In the genomic region with DNA sequence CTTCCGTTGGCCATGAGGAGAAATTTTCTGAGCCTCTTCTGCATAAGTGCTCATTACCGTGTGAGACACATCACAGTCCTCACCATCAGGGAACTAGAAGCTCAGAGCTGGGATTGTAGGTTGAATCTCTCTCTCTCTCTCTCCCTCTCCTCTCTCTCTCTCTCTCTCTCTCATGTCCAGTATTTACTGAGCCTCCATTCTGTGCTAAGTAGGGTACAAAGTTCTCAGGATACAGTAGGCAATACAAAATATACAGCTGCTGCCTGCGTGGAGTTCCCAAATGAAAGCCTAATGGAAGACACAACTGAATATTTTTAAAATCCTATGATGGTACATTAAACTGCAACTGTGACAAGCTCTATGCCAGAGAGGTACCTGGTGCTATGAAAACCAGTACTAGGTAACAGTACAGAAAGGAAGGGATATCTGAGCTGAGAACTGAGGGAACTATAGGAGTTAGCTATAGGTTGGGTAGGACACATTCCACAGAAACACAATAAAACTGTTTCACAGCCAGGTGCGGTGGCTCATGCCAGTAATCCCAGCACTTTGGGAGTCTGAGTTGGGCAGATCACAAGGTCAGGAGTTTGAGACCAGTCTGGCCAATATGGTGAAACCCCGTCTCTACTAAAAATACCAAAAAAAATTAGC, we compare ENCODE assay signal across 1 cellular context.
TF ChIP-seq lines count a peak whose summit lies in the region.

No MANE protein-coding gene starts in this region.

TF ChIP-seq in HepG2, 621 proteins besides CTCF, POLR2A, EP300 and RAD21 (continued from another document and continues in another):
- no peak for TF ChIP-seq THAP8 (CRISPR knock-in tag; IDR thresholded peaks at IDR 0.05; ENCODE audit: borderline replicate concordance)
- no peak for TF ChIP-seq MAFK (conservative IDR thresholded peaks at IDR 0.05 in 1 of 2, IDR thresholded peaks at IDR 0.05 in 1 of 2; ENCODE audit: low read length in 2 of 2)
- no peak for TF ChIP-seq IRX3 (CRISPR knock-in tag; IDR thresholded peaks at IDR 0.05; ENCODE audit: borderline replicate concordance, low read depth)
- no peak for TF ChIP-seq ZNF782 (CRISPR knock-in tag; IDR thresholded peaks at IDR 0.05; ENCODE audit: borderline replicate concordance)
- TF ChIP-seq, protein P1, sequence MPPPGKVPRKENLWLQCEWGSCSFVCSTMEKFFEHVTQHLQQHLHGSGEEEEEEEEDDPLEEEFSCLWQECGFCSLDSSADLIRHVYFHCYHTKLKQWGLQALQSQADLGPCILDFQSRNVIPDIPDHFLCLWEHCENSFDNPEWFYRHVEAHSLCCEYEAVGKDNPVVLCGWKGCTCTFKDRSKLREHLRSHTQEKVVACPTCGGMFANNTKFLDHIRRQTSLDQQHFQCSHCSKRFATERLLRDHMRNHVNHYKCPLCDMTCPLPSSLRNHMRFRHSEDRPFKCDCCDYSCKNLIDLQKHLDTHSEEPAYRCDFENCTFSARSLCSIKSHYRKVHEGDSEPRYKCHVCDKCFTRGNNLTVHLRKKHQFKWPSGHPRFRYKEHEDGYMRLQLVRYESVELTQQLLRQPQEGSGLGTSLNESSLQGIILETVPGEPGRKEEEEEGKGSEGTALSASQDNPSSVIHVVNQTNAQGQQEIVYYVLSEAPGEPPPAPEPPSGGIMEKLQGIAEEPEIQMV (CRISPR knock-in tag; IDR thresholded peaks at IDR 0.05; ENCODE audit: low read depth): no peak
- no peak for TF ChIP-seq PCBP1 (IDR thresholded peaks at IDR 0.05; ENCODE audit: borderline replicate concordance, low read depth, low read length)
- no peak for TF ChIP-seq HMGA1 (CRISPR knock-in tag; conservative IDR thresholded peaks at IDR 0.05)
- TF ChIP-seq, protein P2, sequence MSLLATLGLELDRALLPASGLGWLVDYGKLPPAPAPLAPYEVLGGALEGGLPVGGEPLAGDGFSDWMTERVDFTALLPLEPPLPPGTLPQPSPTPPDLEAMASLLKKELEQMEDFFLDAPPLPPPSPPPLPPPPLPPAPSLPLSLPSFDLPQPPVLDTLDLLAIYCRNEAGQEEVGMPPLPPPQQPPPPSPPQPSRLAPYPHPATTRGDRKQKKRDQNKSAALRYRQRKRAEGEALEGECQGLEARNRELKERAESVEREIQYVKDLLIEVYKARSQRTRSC (CRISPR knock-in tag; IDR thresholded peaks at IDR 0.05; ENCODE audit: low read depth): no peak
- peak; percentile 92 for TF ChIP-seq ZNF710 (CRISPR knock-in tag; IDR thresholded peaks at IDR 0.05; ENCODE audit: borderline replicate concordance)
- TF ChIP-seq SOX13 (IDR thresholded peaks at IDR 0.05): no peak
- peak in 1 of 2 experiments; percentile 58; a peak in 2 of 4 replicates for TF ChIP-seq SOX13 (CRISPR knock-in tag; conservative IDR thresholded peaks at IDR 0.05 in 1 of 2, IDR thresholded peaks at IDR 0.05 in 1 of 2)
- TF ChIP-seq ZNF383 (CRISPR knock-in tag; IDR thresholded peaks at IDR 0.05; ENCODE audit: borderline replicate concordance): no peak
- TF ChIP-seq CBX2 (IDR thresholded peaks at IDR 0.05; ENCODE audit: low read depth, low read length): no peak
- TF ChIP-seq CBX2 (CRISPR knock-in tag; IDR thresholded peaks at IDR 0.05; ENCODE audit: low read depth): no peak
- no peak for TF ChIP-seq ZNF607 (CRISPR knock-in tag; IDR thresholded peaks at IDR 0.05; ENCODE audit: borderline replicate concordance)
- TF ChIP-seq, protein P3, sequence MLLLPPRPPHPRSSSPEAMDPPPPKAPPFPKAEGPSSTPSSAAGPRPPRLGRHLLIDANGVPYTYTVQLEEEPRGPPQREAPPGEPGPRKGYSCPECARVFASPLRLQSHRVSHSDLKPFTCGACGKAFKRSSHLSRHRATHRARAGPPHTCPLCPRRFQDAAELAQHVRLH (CRISPR knock-in tag; IDR thresholded peaks at IDR 0.05; ENCODE audit: borderline replicate concordance, low read depth): no peak
- TF ChIP-seq POLR2G (IDR thresholded peaks at IDR 0.05; ENCODE audit: low read depth, low read length): no peak
- TF ChIP-seq ZNF616 (CRISPR knock-in tag; IDR thresholded peaks at IDR 0.05; ENCODE audit: low read depth): no peak
- no peak for TF ChIP-seq GMEB2 (CRISPR knock-in tag; IDR thresholded peaks at IDR 0.05; ENCODE audit: low read depth)
- TF ChIP-seq, protein P4, sequence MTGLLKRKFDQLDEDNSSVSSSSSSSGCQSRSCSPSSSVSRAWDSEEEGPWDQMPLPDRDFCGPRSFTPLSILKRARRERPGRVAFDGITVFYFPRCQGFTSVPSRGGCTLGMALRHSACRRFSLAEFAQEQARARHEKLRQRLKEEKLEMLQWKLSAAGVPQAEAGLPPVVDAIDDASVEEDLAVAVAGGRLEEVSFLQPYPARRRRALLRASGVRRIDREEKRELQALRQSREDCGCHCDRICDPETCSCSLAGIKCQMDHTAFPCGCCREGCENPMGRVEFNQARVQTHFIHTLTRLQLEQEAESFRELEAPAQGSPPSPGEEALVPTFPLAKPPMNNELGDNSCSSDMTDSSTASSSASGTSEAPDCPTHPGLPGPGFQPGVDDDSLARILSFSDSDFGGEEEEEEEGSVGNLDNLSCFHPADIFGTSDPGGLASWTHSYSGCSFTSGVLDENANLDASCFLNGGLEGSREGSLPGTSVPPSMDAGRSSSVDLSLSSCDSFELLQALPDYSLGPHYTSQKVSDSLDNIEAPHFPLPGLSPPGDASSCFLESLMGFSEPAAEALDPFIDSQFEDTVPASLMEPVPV (CRISPR knock-in tag; IDR thresholded peaks at IDR 0.05): no peak
- TF ChIP-seq ZNF34 (CRISPR knock-in tag; IDR thresholded peaks at IDR 0.05; ENCODE audit: borderline replicate concordance): no peak
- TF ChIP-seq ZNF558 (CRISPR knock-in tag; IDR thresholded peaks at IDR 0.05; ENCODE audit: borderline replicate concordance): no peak
- TF ChIP-seq BRCA1 (CRISPR knock-in tag; IDR thresholded peaks at IDR 0.05): no peak
- TF ChIP-seq ZNF841 (CRISPR knock-in tag; IDR thresholded peaks at IDR 0.05; ENCODE audit: borderline replicate concordance): no peak
- peak; percentile 64 for TF ChIP-seq KAT8 (CRISPR knock-in tag; IDR thresholded peaks at IDR 0.05)
- no peak for TF ChIP-seq ZNF3 (CRISPR knock-in tag; IDR thresholded peaks at IDR 0.05)
- TF ChIP-seq ATF4 (CRISPR knock-in tag; IDR thresholded peaks at IDR 0.05): 0 out of 4 replicates have a peak, but pooled peaks of 1 of the 2 experiments have one; percentile 45
- TF ChIP-seq TRAFD1 (CRISPR knock-in tag; IDR thresholded peaks at IDR 0.05; ENCODE audit: borderline replicate concordance): no peak
- TF ChIP-seq TBL1XR1 (IDR thresholded peaks at IDR 0.05; ENCODE audit: borderline replicate concordance, low read length, partially characterized antibody): no peak
- TF ChIP-seq ZNF441 (CRISPR knock-in tag; IDR thresholded peaks at IDR 0.05; ENCODE audit: borderline replicate concordance): peak; percentile 43; the same call in 1 of the 2 replicates
- no peak for TF ChIP-seq E2F1 (CRISPR knock-in tag; IDR thresholded peaks at IDR 0.05)
- no peak for TF ChIP-seq ZNF263 (CRISPR knock-in tag; IDR thresholded peaks at IDR 0.05)
- no peak for TF ChIP-seq EZH2 (conservative IDR thresholded peaks at IDR 0.05; ENCODE audit: low read depth, low read length)
- TF ChIP-seq MLLT10 (CRISPR knock-in tag; IDR thresholded peaks at IDR 0.05): no peak
- 0 out of 2 replicates have a peak, but pooled peaks have one; percentile 24 for TF ChIP-seq ZNF331 (CRISPR knock-in tag; IDR thresholded peaks at IDR 0.05)
- no peak for TF ChIP-seq JUN (CRISPR knock-in tag; IDR thresholded peaks at IDR 0.05)
- TF ChIP-seq, protein P5, sequence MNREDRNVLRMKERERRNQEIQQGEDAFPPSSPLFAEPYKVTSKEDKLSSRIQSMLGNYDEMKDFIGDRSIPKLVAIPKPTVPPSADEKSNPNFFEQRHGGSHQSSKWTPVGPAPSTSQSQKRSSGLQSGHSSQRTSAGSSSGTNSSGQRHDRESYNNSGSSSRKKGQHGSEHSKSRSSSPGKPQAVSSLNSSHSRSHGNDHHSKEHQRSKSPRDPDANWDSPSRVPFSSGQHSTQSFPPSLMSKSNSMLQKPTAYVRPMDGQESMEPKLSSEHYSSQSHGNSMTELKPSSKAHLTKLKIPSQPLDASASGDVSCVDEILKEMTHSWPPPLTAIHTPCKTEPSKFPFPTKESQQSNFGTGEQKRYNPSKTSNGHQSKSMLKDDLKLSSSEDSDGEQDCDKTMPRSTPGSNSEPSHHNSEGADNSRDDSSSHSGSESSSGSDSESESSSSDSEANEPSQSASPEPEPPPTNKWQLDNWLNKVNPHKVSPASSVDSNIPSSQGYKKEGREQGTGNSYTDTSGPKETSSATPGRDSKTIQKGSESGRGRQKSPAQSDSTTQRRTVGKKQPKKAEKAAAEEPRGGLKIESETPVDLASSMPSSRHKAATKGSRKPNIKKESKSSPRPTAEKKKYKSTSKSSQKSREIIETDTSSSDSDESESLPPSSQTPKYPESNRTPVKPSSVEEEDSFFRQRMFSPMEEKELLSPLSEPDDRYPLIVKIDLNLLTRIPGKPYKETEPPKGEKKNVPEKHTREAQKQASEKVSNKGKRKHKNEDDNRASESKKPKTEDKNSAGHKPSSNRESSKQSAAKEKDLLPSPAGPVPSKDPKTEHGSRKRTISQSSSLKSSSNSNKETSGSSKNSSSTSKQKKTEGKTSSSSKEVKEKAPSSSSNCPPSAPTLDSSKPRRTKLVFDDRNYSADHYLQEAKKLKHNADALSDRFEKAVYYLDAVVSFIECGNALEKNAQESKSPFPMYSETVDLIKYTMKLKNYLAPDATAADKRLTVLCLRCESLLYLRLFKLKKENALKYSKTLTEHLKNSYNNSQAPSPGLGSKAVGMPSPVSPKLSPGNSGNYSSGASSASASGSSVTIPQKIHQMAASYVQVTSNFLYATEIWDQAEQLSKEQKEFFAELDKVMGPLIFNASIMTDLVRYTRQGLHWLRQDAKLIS (CRISPR knock-in tag; IDR thresholded peaks at IDR 0.05): no peak
- TF ChIP-seq KDM1A (CRISPR knock-in tag; IDR thresholded peaks at IDR 0.05): no peak
- TF ChIP-seq CBX1 (IDR thresholded peaks at IDR 0.05; ENCODE audit: low read depth): no peak
- no peak for TF ChIP-seq ZNF614 (CRISPR knock-in tag; IDR thresholded peaks at IDR 0.05; ENCODE audit: borderline replicate concordance)
